In the genomic region with DNA sequence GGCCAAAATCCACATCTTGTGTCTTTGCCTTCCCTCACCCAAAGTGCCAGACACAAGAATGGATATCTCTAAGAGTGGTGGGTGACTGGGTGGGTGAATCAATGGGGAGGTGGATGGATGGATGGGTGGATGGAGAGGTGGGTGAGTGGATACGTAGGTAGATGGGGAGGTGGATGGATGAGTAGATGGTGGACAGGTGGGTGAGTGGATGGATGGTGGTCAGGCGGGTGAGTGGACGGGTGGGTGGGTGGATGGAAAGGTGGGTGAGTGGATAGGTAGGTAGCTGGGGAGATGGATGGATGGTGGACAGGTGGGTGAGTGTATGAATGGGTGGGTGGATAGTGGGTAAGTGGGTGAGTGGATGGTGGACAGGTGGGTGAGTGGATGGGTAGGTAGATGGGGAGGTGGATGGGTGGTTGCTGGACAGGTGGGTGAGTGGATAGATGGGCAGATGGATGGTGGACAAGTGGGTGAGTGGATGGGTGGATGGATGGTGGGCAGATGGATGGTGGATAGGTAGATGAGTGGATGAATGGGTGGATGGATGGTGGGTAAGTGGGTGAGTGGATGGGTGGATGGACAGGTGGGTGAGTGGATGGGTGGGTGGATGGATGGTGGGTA, we compare ENCODE assay signal across 18 cellular contexts. TPM values are rescaled to one million over a fixed set of nuclear protein-coding genes. Genes with fewer than 3 reads are reported as not detected.
DNase-seq lines count a peak whose midpoint lies in the region; ATAC-seq, FAIRE-seq and TF ChIP-seq lines count a peak whose summit lies in the region.
"Had no signal": no experiment of that assay in that cellular context is flagged by ENCODE, and none has a peak within 500 bp of the region (broad histone marks: within the 10 kb centered on the region; RNA-seq: fewer than 3 reads in every experiment).

No MANE protein-coding gene starts in this region.

- no peak overlapping the region for H3K4ac ChIP-seq in neuronal stem cell (ENCODE audit: low read length)

- H3K4me3 ChIP-seq in SK-N-SH (ENCODE audit: low read depth in 2 of 2, low read length in 1 of 2) (no peak overlapping the region), K562 (no peak overlapping the region), neuronal stem cell (ENCODE audit: low read length in 2 of 2) (peak overlapping the region in 1 of 2 donors; percentile 39)
- H3K4me3 ChIP-seq: body of pancreas, smooth muscle cell had no signal

- no peak overlapping the region for H3K4me3 Mint-ChIP-seq in CD14-positive monocyte
- H3K4me3 Mint-ChIP-seq in effector memory CD8-positive, alpha-beta T cell = no peak overlapping the region

- H3K9me2 ChIP-seq in SK-N-SH = no peaks in the 10 kb centered on the region

- peak; percentile 72 for TF ChIP-seq POLR2A in K562 (conservative IDR thresholded peaks at IDR 0.05)

- no peak overlapping the region for H2BK12ac ChIP-seq in neuronal stem cell (ENCODE audit: low read length)

- POLR2A ChIA-PET in SK-N-SH (lab: Yijun Ruan, JAX) = no interaction called here
- POLR2A ChIA-PET in K562 (lab: Yijun Ruan, JAX) = interaction anchor here (0.9 kb wide), 1 partner anchor 16 kb away, joined by 3 read pairs; no protein-coding TSS in a partner anchor

- peaks cover 0 to 4% (median 0%) of the 10 kb centered on the region in 7 donors for H3K9me3 Mint-ChIP-seq in CD14-positive monocyte
- no peaks in the 10 kb centered on the region for H3K9me3 Mint-ChIP-seq in effector memory CD8-positive, alpha-beta T cell

- no peaks in the 10 kb centered on the region for H3K9me1 ChIP-seq in K562 (ENCODE audit: control insufficient read depth, insufficient read depth, low read length)

- no peak overlapping the region for H2AFZ ChIP-seq in SK-N-SH (ENCODE audit: low read depth)
- no peak overlapping the region for H2AFZ ChIP-seq in K562 (ENCODE audit: low read depth, low read length)
- H2AFZ ChIP-seq in neuronal stem cell (ENCODE audit: low read length) = no peak overlapping the region
- H2AFZ ChIP-seq: parathyroid adenoma had no signal

- TF ChIP-seq CTCF in SK-N-SH (IDR thresholded peaks at IDR 0.05) = no peak
- no peak for TF ChIP-seq CTCF in CD14-positive monocyte (IDR thresholded peaks at IDR 0.05)
- TF ChIP-seq CTCF in K562 (IDR thresholded peaks at IDR 0.05 in 2 of 3, conservative IDR thresholded peaks at IDR 0.05 in 1 of 3; ENCODE audit: insufficient read depth in 2 of 3, low read depth in 1 of 3, low read length in 3 of 3) = no peak

- H3K4me2 ChIP-seq in SK-N-SH = no peak overlapping the region
- no peak overlapping the region for H3K4me2 ChIP-seq in K562 (ENCODE audit: insufficient read depth, low read length)
- H3K4me2 ChIP-seq in neuronal stem cell (ENCODE audit: insufficient read depth, low read length, poor library complexity, severe bottlenecking) = no peak overlapping the region
- H3K4me2 ChIP-seq: smooth muscle cell had no signal

- H3K4me1 ChIP-seq in SK-N-SH (ENCODE audit: control insufficient read depth in 1 of 2, insufficient read depth in 2 of 2, low read depth in 1 of 2, low read length in 1 of 2) (no peaks in the 10 kb centered on the region; a peak in 1 of 4 replicates), K562 (replicated peaks in 1 of 2; ENCODE audit: control insufficient read depth in 2 of 2, insufficient read depth in 2 of 2, low read length in 2 of 2) (peaks cover 6 to 79% of the 10 kb centered on the region in 2 experiments; a peak in 4 of 5 replicates), neuronal stem cell (ENCODE audit: control insufficient read depth in 2 of 2, insufficient read depth in 1 of 2, low read depth in 1 of 2, low read length in 2 of 2) (peaks cover 0 to 10% of the 10 kb centered on the region in 2 donors)
- H3K4me1 ChIP-seq: parathyroid adenoma had no signal

- TF ChIP-seq RAD21 in SK-N-SH (IDR thresholded peaks at IDR 0.05; ENCODE audit: low read length) = no peak
- no peak for TF ChIP-seq RAD21 in K562 (CRISPR knock-in tag; conservative IDR thresholded peaks at IDR 0.05 in 1 of 2, IDR thresholded peaks at IDR 0.05 in 1 of 2)

- H3K9ac ChIP-seq in SK-N-SH (no peak overlapping the region), K562 (ENCODE audit: insufficient read depth in 1 of 2, low read depth in 2 of 2, low read length in 2 of 2) (no peak overlapping the region; a peak in 1 of 4 replicates), neuronal stem cell (ENCODE audit: low read depth, low read length, poor library complexity) (no peak overlapping the region)
- H3K9ac ChIP-seq: parathyroid adenoma had no signal

- H3K27ac Mint-ChIP-seq in CD14-positive monocyte = peak overlapping the region in 1 of 7 donors; percentile 36
- peak overlapping the region in 1 of 2 donors; percentile 64 for H3K27ac Mint-ChIP-seq in effector memory CD8-positive, alpha-beta T cell

- ATAC-seq in SK-N-SH treated with all-trans-retinoic acid at 6 μM for 48 hours (no peak), K562 (no peak), GM21825 (IDR thresholded peaks at IDR 0.05; ENCODE audit: unreplicated experiment) (no peak), GM21447 (IDR thresholded peaks at IDR 0.05; ENCODE audit: unreplicated experiment) (no peak)
- ATAC-seq in effector memory CD8-positive, alpha-beta T cell (replicated peaks) = no peak
- ATAC-seq: body of pancreas had no signal

- no TSS peak for BruUV-seq in K562 (replicated peaks; lab: Mats Ljungman, UMichigan)

- no peak overlapping the region for H3K14ac ChIP-seq in neuronal stem cell (ENCODE audit: low read length)

- H3K27ac ChIP-seq in SK-N-SH (ENCODE audit: low read depth in 2 of 2, low read length in 1 of 2) = no peak overlapping the region
- H3K27ac ChIP-seq in K562 (ENCODE audit: extremely low read depth, low read depth, low read length) = no peak overlapping the region
- no peak overlapping the region for H3K27ac ChIP-seq in neuronal stem cell (replicated peaks; ENCODE audit: low read length)
- H3K27ac ChIP-seq: 22Rv1, body of pancreas, parathyroid adenoma had no signal

- intact Hi-C loops in CD14-positive monocyte (cut with micrococcal nuclease) = no loop called here
- intact Hi-C loops in K562 (cut with micrococcal nuclease) = no loop called here

- no peaks in the 10 kb centered on the region for H3K27me3 ChIP-seq in SK-N-SH (ENCODE audit: insufficient read depth)
- H3K27me3 ChIP-seq in K562 (ENCODE audit: control insufficient read depth in 2 of 2, insufficient read depth in 2 of 2, low read length in 2 of 2) = no peaks in the 10 kb centered on the region
- no peaks in the 10 kb centered on the region for H3K27me3 ChIP-seq in neuronal stem cell (ENCODE audit: control insufficient read depth in 3 of 3, insufficient read depth in 3 of 3, low read depth in 1 of 3, low read length in 3 of 3)
- H3K27me3 ChIP-seq: body of pancreas had no signal

- peaks cover 1% of the 10 kb centered on the region for H3K79me1 ChIP-seq in neuronal stem cell (ENCODE audit: low read depth, low read length)

- CTCF ChIA-PET in SK-N-SH (lab: Yijun Ruan, JAX) = no interaction called here
- CTCF ChIA-PET in K562 (lab: Yijun Ruan, JAX; ENCODE audit: low intra/inter-chr PET ratio) = no interaction called here

- in situ Hi-C loops in K562 (cut with MboI) = no loop called here

- no peak overlapping the region for H2BK15ac ChIP-seq in neuronal stem cell (ENCODE audit: low read length)

- H3F3A ChIP-seq in SK-N-SH (replicated peaks; ENCODE audit: insufficient read depth) = peaks cover 3% of the 10 kb centered on the region

- no peak overlapping the region for H3K18ac ChIP-seq in neuronal stem cell (ENCODE audit: low read length)

- TF ChIP-seq EP300 in SK-N-SH (IDR thresholded peaks at IDR 0.05; ENCODE audit: borderline replicate concordance in 1 of 2, low read depth in 1 of 2, low read length in 1 of 2) = no peak
- no peak for TF ChIP-seq EP300 in K562 (IDR thresholded peaks at IDR 0.05; ENCODE audit: low read length)

- peaks cover 10 to 17% of the 10 kb centered on the region in 2 donors for H3K36me3 Mint-ChIP-seq in CD14-positive monocyte
- no peaks in the 10 kb centered on the region for H3K36me3 Mint-ChIP-seq in effector memory CD8-positive, alpha-beta T cell (ENCODE audit: insufficient read depth)

- H3K23ac ChIP-seq in neuronal stem cell (ENCODE audit: low read depth, low read length, poor library complexity) = peak overlapping the region; percentile 1

- no peak overlapping the region for H4K91ac ChIP-seq in neuronal stem cell (ENCODE audit: low read depth, low read length, poor library complexity)

- DNase-seq in SK-N-SH (no peak), CD14-positive monocyte (ENCODE audit: low spot score) (peak; percentile 26), K562 (ENCODE audit: extremely low read depth in 1 of 4, low spot score in 3 of 4) (no peak), neuronal stem cell (ENCODE audit: low spot score) (no peak)
- no peak for DNase-seq in effector memory CD8-positive, alpha-beta T cell
- DNase-seq: Kasumi-1, NCI-H1105 treated with DMSO at 0.1 percent for 48 hours, NCI-H2107, NCI-H510A treated with DMSO at 0.1 percent for 48 hours, SHP77 treated with DMSO at 0.1 percent for 48 hours had no signal

- WGBS in SK-N-SH (ENCODE audit: low lambda C conversion rate) = 100% methylated on average over 3 of the region's 3 CpGs
- 100% methylated on average over 2 of the region's 3 CpGs for WGBS in K562 (ENCODE audit: insufficient coverage, low coverage, missing lambda C conversion rate)
- WGBS in neuronal stem cell (ENCODE audit: extremely low coverage in 2 of 2, insufficient read length in 2 of 2, insufficient replicate concordance in 1 of 2), 2 donors = no CpG with 5 or more reads among the region's 3 CpGs

- peaks cover 5% of the 10 kb centered on the region for H3K4me1 Mint-ChIP-seq in CD14-positive monocyte
- no peaks in the 10 kb centered on the region for H3K4me1 Mint-ChIP-seq in effector memory CD8-positive, alpha-beta T cell (ENCODE audit: low read depth in 2 of 2)

- no peaks in the 10 kb centered on the region for H3K9me3 ChIP-seq in SK-N-SH
- H3K9me3 ChIP-seq in K562 (replicated peaks; ENCODE audit: control insufficient read depth, insufficient read depth, low read depth, low read length) = no peaks in the 10 kb centered on the region
- H3K9me3 ChIP-seq in neuronal stem cell (replicated peaks in 1 of 2; ENCODE audit: control insufficient read depth in 2 of 2, insufficient read depth in 1 of 2, low read depth in 1 of 2, low read length in 2 of 2) = peaks cover 0 to 2% of the 10 kb centered on the region in 2 donors
- H3K9me3 ChIP-seq: body of pancreas had no signal

- H4K20me1 ChIP-seq in SK-N-SH (ENCODE audit: insufficient read depth) (no peaks in the 10 kb centered on the region), K562 (replicated peaks; ENCODE audit: control insufficient read depth, insufficient read depth, low read length) (peaks cover 30% of the 10 kb centered on the region)

- H2AK5ac ChIP-seq in neuronal stem cell (ENCODE audit: low read depth, low read length) = no peak overlapping the region

- no peaks in the 10 kb centered on the region for H3K79me2 ChIP-seq in SK-N-SH (ENCODE audit: insufficient read depth)
- no peaks in the 10 kb centered on the region for H3K79me2 ChIP-seq in K562 (ENCODE audit: control insufficient read depth, insufficient read depth, low read length)
- H3K79me2 ChIP-seq: parathyroid adenoma had no signal

- peak overlapping the region; percentile 82 for H4K8ac ChIP-seq in neuronal stem cell (ENCODE audit: low read depth, low read length)

- H2BK5ac ChIP-seq in neuronal stem cell (ENCODE audit: low read length) = no peak overlapping the region

- FAIRE-seq in K562 (lab: Jason Lieb, UNC) = peak; percentile 69
- FAIRE-seq: G401.6 had no signal

- peaks cover 0 to 5% (median 4%) of the 10 kb centered on the region in 3 donors for H3K27me3 Mint-ChIP-seq in CD14-positive monocyte (ENCODE audit: low read depth in 3 of 3)
- H3K27me3 Mint-ChIP-seq in effector memory CD8-positive, alpha-beta T cell = no peaks in the 10 kb centered on the region

- no peak overlapping the region for H2BK120ac ChIP-seq in neuronal stem cell (ENCODE audit: low read depth, low read length)

- peaks cover 6 to 20% of the 10 kb centered on the region in 2 experiments for H3K36me3 ChIP-seq in SK-N-SH (replicated peaks in 1 of 2; ENCODE audit: control insufficient read depth in 1 of 2, insufficient read depth in 2 of 2, low read length in 1 of 2)
- peaks cover 17% of the 10 kb centered on the region; the same call in 1 of the 3 replicates for H3K36me3 ChIP-seq in K562 (ENCODE audit: control insufficient read depth, insufficient read depth, low read length)
- H3K36me3 ChIP-seq in neuronal stem cell (replicated peaks in 1 of 2; ENCODE audit: control insufficient read depth in 2 of 2, insufficient read depth in 2 of 2, low read length in 2 of 2) = peaks cover 0 to 6% of the 10 kb centered on the region in 2 donors

RNA-seq across cellular contexts. Expression of gene SLC19A1, which starts 34.2 kb away (rescaled TPM):
- polyA plus RNA-seq in SK-N-SH (2012; rRNA removed) (13.0 and 15.0 TPM in 2 replicates), CD14-positive monocyte (10 to 100 TPM; 39.9 to 53.0 TPM), K562 (2011; rRNA removed) (11.5 and 24.6 TPM in 2 replicates), K562 (2014; fragmentation: Illumina TruSeq; extraction: Trizol) (12.0 and 24.5 TPM in 2 replicates), K562 (2014; fragmentation: Nextera tagmentation; extraction: Ambion mirVana) (1 to 10 TPM in 1 of 2 experiments, under 1 TPM in 1; 0.65 to 2.3 TPM), K562 (2014; rRNA removed) (36.6 and 50.8 TPM in 2 replicates)
- 4.5 and 8.6 TPM in 2 replicates for polyA plus RNA-seq in SK-N-SH (2012; cell fraction: cytosol; rRNA removed)
- polyA plus RNA-seq in SK-N-SH (2012; cell fraction: nucleus; rRNA removed) = 21.6 and 27.3 TPM in 2 replicates
- total RNA-seq in K562 (2011; cell fraction: chromatin; rRNA removed; ENCODE audit: low replicate concordance) = 43.8 and 108 TPM in 2 replicates
- 90.5 and 93.4 TPM in 2 replicates for total RNA-seq in K562 (2011; cell fraction: nucleolus; rRNA removed)
- total RNA-seq in K562 (2011; cell fraction: nucleoplasm; rRNA removed) = 52.4 and 63.7 TPM in 2 replicates
- total RNA-seq in K562 (2014; rRNA removed) (34.7 and 41.3 TPM in 2 replicates), K562 (2014; rRNA removed; fragmentation: Illumina TruSeq; extraction: Trizol) (8.0 and 8.7 TPM in 2 replicates), K562 (2015; rRNA removed; fragmentation: Illumina TruSeq; extraction: Trizol) (18.8 and 21.4 TPM in 2 replicates), K562 (2021) (88.7 and 91.3 TPM in 2 replicates)
- polyA plus RNA-seq in K562 (2011; cell fraction: cytosol; rRNA removed) = 20.4 and 78.6 TPM in 2 replicates
- 49.9 and 126 TPM in 2 replicates for polyA plus RNA-seq in K562 (2011; cell fraction: nucleus; rRNA removed)
- 20.5 and 34.6 TPM in 2 replicates for polyA plus RNA-seq in K562 (2012)
- 11.9 and 16.0 TPM in 2 replicates for polyA minus RNA-seq in K562 (2011; rRNA and poly(A)+ RNA removed)
- polyA minus RNA-seq in K562 (2011; cell fraction: cytosol; rRNA and poly(A)+ RNA removed) = 41.4 and 45.6 TPM in 2 replicates
- 23.3 TPM in 2 replicates for polyA minus RNA-seq in K562 (2011; cell fraction: nucleus; rRNA and poly(A)+ RNA removed)
- 16.6 TPM for polyA plus RNA-seq in neuronal stem cell (2013, experiment 1 of 2)
- 16.2 TPM for polyA plus RNA-seq in neuronal stem cell (2013, experiment 2 of 2)

Comparison
In these comparisons a context has a peak if more than half of its experiments do, and no peak if none do; other contexts are left out.
1. Of the 27 proteins assayed by ChIP-seq in both K562 and SK-N-SH: peak only in K562: NFIC; only in SK-N-SH: POLR2AphosphoS5; in both: none; in neither: 25.